Comparison of ENCODE assay signal across 14 cellular contexts in the genomic region with DNA sequence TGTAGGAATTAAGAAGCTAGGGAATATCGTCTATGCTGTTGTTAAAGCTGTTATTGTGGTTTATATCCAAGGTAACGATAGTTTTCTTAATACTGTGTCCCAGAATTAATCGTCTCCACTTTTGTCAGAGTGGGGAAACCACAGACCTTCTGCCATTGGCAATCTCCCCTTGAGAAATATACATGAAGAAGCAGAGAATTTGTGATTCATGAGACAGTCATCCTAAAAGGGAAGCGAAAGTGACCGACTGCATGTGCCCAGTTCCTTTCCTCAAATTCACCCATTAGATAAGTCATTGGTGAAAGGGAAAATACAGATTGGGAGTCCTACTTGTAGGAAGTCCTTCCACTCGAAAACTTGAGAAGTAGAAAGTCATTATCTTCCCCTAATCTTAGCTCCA. TPM values are rescaled to one million over a fixed set of nuclear protein-coding genes. Genes with fewer than 3 reads are reported as not detected.
A peak's percentile ranks its signal among the peaks of the same experiment; 100 is the strongest.
DNase-seq lines count a peak whose midpoint lies in the region; ATAC-seq and TF ChIP-seq lines count a peak whose summit lies in the region.
"Had no signal": no experiment of that assay in that cellular context is flagged by ENCODE, and none has a peak within 500 bp of the region (broad histone marks: within the 10 kb centered on the region; RNA-seq: fewer than 3 reads in every experiment).

No MANE protein-coding gene starts in this region.

- no peak overlapping the region for H3K27ac ChIP-seq in naive thymus-derived CD4-positive, alpha-beta T cell (ENCODE audit: low read depth, low read length)
- no peak overlapping the region for H3K27ac ChIP-seq in aorta (ENCODE audit: low read depth in 1 of 2, low read length in 2 of 2)
- no peak overlapping the region for H3K27ac ChIP-seq in effector memory CD4-positive, alpha-beta T cell (ENCODE audit: insufficient read depth, low read length, poor library complexity, severe bottlenecking)
- H3K27ac ChIP-seq: parathyroid adenoma, upper lobe of left lung had no signal

- ATAC-seq in GM18511 (IDR thresholded peaks at IDR 0.05; ENCODE audit: unreplicated experiment): peak; percentile 58
- peak; percentile 66 for ATAC-seq in HG03103 (IDR thresholded peaks at IDR 0.05; ENCODE audit: low read depth, unreplicated experiment)
- peak; percentile 70 for ATAC-seq in activated B cell treated with CpG ODN at 0.5 μM for 24 hours (ENCODE audit: low read depth)
- peak; percentile 82 for ATAC-seq in naive thymus-derived CD4-positive, alpha-beta T cell
- no peak for ATAC-seq in aorta (ENCODE audit: low FRiP score)
- no peak for ATAC-seq in stimulated activated naive CD8-positive, alpha-beta T cell treated with anti-CD3 and anti-CD28 coated beads, Interleukin-15, amount 100 ng/mL, for 72 hours
- ATAC-seq: activated CD4-positive, CD25-positive, alpha-beta regulatory T cell treated with anti-CD3 and anti-CD28 coated beads, Interleukin-2, amount 50 U/mL, for 24 hours had no signal

- intact Hi-C loops in activated B cell treated with CpG ODN at 0.5 μM for 24 hours (cut with micrococcal nuclease): loop anchor here (2.0 kb wide), 1 partner anchor 31 kb away; no protein-coding TSS in a partner anchor
- intact Hi-C loops in naive thymus-derived CD4-positive, alpha-beta T cell (cut with micrococcal nuclease): no loop called here
- intact Hi-C loops in aorta (cut with DNase I): no loop called here

- peaks cover 15% of the 10 kb centered on the region for H3K36me3 Mint-ChIP-seq in activated B cell treated with CpG ODN at 0.5 μM for 24 hours (ENCODE audit: low read depth)
- peaks cover 0 to 17% (median 11%) of the 10 kb centered on the region in 5 donors for H3K36me3 Mint-ChIP-seq in naive thymus-derived CD4-positive, alpha-beta T cell

- H3K27ac Mint-ChIP-seq in activated B cell treated with CpG ODN at 0.5 μM for 24 hours: peak overlapping the region; percentile 27
- no peak overlapping the region for H3K27ac Mint-ChIP-seq in naive thymus-derived CD4-positive, alpha-beta T cell
- no peak overlapping the region for H3K27ac Mint-ChIP-seq in stimulated activated naive CD8-positive, alpha-beta T cell treated with anti-CD3 and anti-CD28 coated beads, Interleukin-15, amount 100 ng/mL, for 72 hours

- H3K9me3 Mint-ChIP-seq in activated B cell treated with CpG ODN at 0.5 μM for 24 hours: no peaks in the 10 kb centered on the region
- no peaks in the 10 kb centered on the region for H3K9me3 Mint-ChIP-seq in naive thymus-derived CD4-positive, alpha-beta T cell
- no peaks in the 10 kb centered on the region for H3K9me3 Mint-ChIP-seq in stimulated activated naive CD8-positive, alpha-beta T cell treated with anti-CD3 and anti-CD28 coated beads, Interleukin-15, amount 100 ng/mL, for 72 hours

- no peak for TF ChIP-seq CTCF in activated B cell treated with CpG ODN at 0.5 μM for 24 hours (IDR thresholded peaks at IDR 0.05)

- POLR2A ChIA-PET in activated B cell treated with CpG ODN at 0.5 μM for 24 hours (lab: Charles Lee): interaction anchor here (1.9 kb wide), 1 partner anchor 26 kb away, joined by 6 read pairs; a partner anchor contains a TSS
- POLR2A ChIA-PET in naive thymus-derived CD4-positive, alpha-beta T cell (lab: Charles Lee): no interaction called here

- no peaks in the 10 kb centered on the region for H3K36me3 ChIP-seq in naive thymus-derived CD4-positive, alpha-beta T cell (ENCODE audit: control insufficient read depth in 2 of 3, insufficient read depth in 3 of 3, low read length in 3 of 3)
- no peaks in the 10 kb centered on the region for H3K36me3 ChIP-seq in aorta (ENCODE audit: control insufficient read depth in 1 of 2, insufficient read depth in 2 of 2, low read length in 1 of 2)
- no peaks in the 10 kb centered on the region for H3K36me3 ChIP-seq in effector memory CD4-positive, alpha-beta T cell (ENCODE audit: control insufficient read depth, insufficient read depth, low read length)

- no peak for DNase-seq in activated B cell treated with CpG ODN at 0.5 μM for 24 hours
- no peak for DNase-seq in naive thymus-derived CD4-positive, alpha-beta T cell
- no peak for DNase-seq in aorta
- no peak for DNase-seq in effector memory CD4-positive, alpha-beta T cell
- DNase-seq in stimulated activated naive CD8-positive, alpha-beta T cell treated with anti-CD3 and anti-CD28 coated beads, Interleukin-15, amount 100 ng/mL, for 72 hours: no peak
- DNase-seq in DMS79 treated with DMSO at 0.1 percent for 48 hours (lab: John Stamatoyannopoulos, UW): no peak
- DNase-seq: activated naive CD4-positive, alpha-beta T cell; islet precursor cell; NCI-H1048 had no signal

- H3K27me3 Mint-ChIP-seq in activated B cell treated with CpG ODN at 0.5 μM for 24 hours: no peaks in the 10 kb centered on the region
- H3K27me3 Mint-ChIP-seq in naive thymus-derived CD4-positive, alpha-beta T cell: no peaks in the 10 kb centered on the region
- no peaks in the 10 kb centered on the region for H3K27me3 Mint-ChIP-seq in stimulated activated naive CD8-positive, alpha-beta T cell treated with anti-CD3 and anti-CD28 coated beads, Interleukin-15, amount 100 ng/mL, for 72 hours

- WGBS in aorta, 2 donors: 86 to 88% methylated on average over 6 of the region's 6 CpGs

- H3K27me3 ChIP-seq in naive thymus-derived CD4-positive, alpha-beta T cell (ENCODE audit: control insufficient read depth in 2 of 2, insufficient read depth in 2 of 2, low read length in 2 of 2): no peaks in the 10 kb centered on the region
- no peaks in the 10 kb centered on the region for H3K27me3 ChIP-seq in aorta (ENCODE audit: control insufficient read depth in 1 of 2, insufficient read depth in 2 of 2, low read length in 1 of 2)
- no peaks in the 10 kb centered on the region for H3K27me3 ChIP-seq in effector memory CD4-positive, alpha-beta T cell (replicated peaks; ENCODE audit: control insufficient read depth, insufficient read depth, low read length, poor library complexity, severe bottlenecking)
- H3K27me3 ChIP-seq: upper lobe of left lung had no signal

- no peaks in the 10 kb centered on the region for H3K4me1 ChIP-seq in naive thymus-derived CD4-positive, alpha-beta T cell (ENCODE audit: control insufficient read depth in 2 of 2, insufficient read depth in 2 of 2, low read length in 2 of 2)
- peaks cover 0 to 7% of the 10 kb centered on the region in 2 donors for H3K4me1 ChIP-seq in aorta (ENCODE audit: control insufficient read depth in 1 of 2, insufficient read depth in 2 of 2, low read length in 2 of 2)
- H3K4me1 ChIP-seq in effector memory CD4-positive, alpha-beta T cell (ENCODE audit: control insufficient read depth, insufficient read depth, low read length, poor library complexity, severe bottlenecking): no peaks in the 10 kb centered on the region
- H3K4me1 ChIP-seq: parathyroid adenoma, upper lobe of left lung had no signal

- H3K9me3 ChIP-seq in naive thymus-derived CD4-positive, alpha-beta T cell (ENCODE audit: control insufficient read depth in 2 of 3, low read length in 3 of 3): no peaks in the 10 kb centered on the region
- H3K9me3 ChIP-seq in aorta (ENCODE audit: control insufficient read depth, low read length): no peaks in the 10 kb centered on the region
- no peaks in the 10 kb centered on the region for H3K9me3 ChIP-seq in effector memory CD4-positive, alpha-beta T cell (ENCODE audit: control insufficient read depth, low read length)
- H3K9me3 ChIP-seq: upper lobe of left lung had no signal

- no peak overlapping the region for H3K4me3 ChIP-seq in naive thymus-derived CD4-positive, alpha-beta T cell (ENCODE audit: low read length)
- H3K4me3 ChIP-seq in aorta (ENCODE audit: low read length in 2 of 2): no peak overlapping the region
- H3K4me3 ChIP-seq in effector memory CD4-positive, alpha-beta T cell (ENCODE audit: insufficient read depth, low read depth, low read length, poor library complexity, severe bottlenecking): no peak overlapping the region
- H3K4me3 ChIP-seq: upper lobe of left lung had no signal

- peaks cover 24% of the 10 kb centered on the region for H3K4me1 Mint-ChIP-seq in activated B cell treated with CpG ODN at 0.5 μM for 24 hours
- peaks cover 0 to 13% (median 0%) of the 10 kb centered on the region in 7 donors for H3K4me1 Mint-ChIP-seq in naive thymus-derived CD4-positive, alpha-beta T cell
- H3K4me1 Mint-ChIP-seq in stimulated activated naive CD8-positive, alpha-beta T cell treated with anti-CD3 and anti-CD28 coated beads, Interleukin-15, amount 100 ng/mL, for 72 hours: no peaks in the 10 kb centered on the region

- no peak overlapping the region for H3K4me3 Mint-ChIP-seq in activated B cell treated with CpG ODN at 0.5 μM for 24 hours
- no peak overlapping the region for H3K4me3 Mint-ChIP-seq in naive thymus-derived CD4-positive, alpha-beta T cell
- no peak overlapping the region for H3K4me3 Mint-ChIP-seq in stimulated activated naive CD8-positive, alpha-beta T cell treated with anti-CD3 and anti-CD28 coated beads, Interleukin-15, amount 100 ng/mL, for 72 hours

- CTCF ChIA-PET in activated B cell treated with CpG ODN at 0.5 μM for 24 hours (lab: Charles Lee): no interaction called here
- CTCF ChIA-PET in naive thymus-derived CD4-positive, alpha-beta T cell (lab: Charles Lee): no interaction called here

RNA-seq across cellular contexts. Expression of a gene that starts 26.6 kb away (rescaled TPM):
- total RNA-seq in activated B cell treated with CpG ODN at 0.5 μM for 24 hours: 19.0 and 23.0 TPM in 2 replicates
- total RNA-seq in naive thymus-derived CD4-positive, alpha-beta T cell: 10 to 100 TPM; 11.7 to 29.2 (median 21.7) TPM
- polyA plus RNA-seq in naive thymus-derived CD4-positive, alpha-beta T cell: 1 to 10 TPM; 5.1 to 8.2 TPM
- 10 to 100 TPM; 30.2 to 36.1 TPM for total RNA-seq in aorta
- 10 to 100 TPM; 12.8 to 13.8 TPM for polyA plus RNA-seq in aorta

Comparison
In these comparisons a context has a peak if more than half of its experiments do, and no peak if none do; other contexts are left out.
1. ATAC-seq: peak in GM18511 (single experiment), HG03103 (single experiment), activated B cell treated with CpG ODN at 0.5 μM for 24 hours (single experiment) and naive thymus-derived CD4-positive, alpha-beta T cell (single experiment); none in aorta (single experiment) and stimulated activated naive CD8-positive, alpha-beta T cell treated with anti-CD3 and anti-CD28 coated beads, Interleukin-15, amount 100 ng/mL, for 72 hours (single experiment).